8 cellular contexts compared by ENCODE assay signal in the genomic region with DNA sequence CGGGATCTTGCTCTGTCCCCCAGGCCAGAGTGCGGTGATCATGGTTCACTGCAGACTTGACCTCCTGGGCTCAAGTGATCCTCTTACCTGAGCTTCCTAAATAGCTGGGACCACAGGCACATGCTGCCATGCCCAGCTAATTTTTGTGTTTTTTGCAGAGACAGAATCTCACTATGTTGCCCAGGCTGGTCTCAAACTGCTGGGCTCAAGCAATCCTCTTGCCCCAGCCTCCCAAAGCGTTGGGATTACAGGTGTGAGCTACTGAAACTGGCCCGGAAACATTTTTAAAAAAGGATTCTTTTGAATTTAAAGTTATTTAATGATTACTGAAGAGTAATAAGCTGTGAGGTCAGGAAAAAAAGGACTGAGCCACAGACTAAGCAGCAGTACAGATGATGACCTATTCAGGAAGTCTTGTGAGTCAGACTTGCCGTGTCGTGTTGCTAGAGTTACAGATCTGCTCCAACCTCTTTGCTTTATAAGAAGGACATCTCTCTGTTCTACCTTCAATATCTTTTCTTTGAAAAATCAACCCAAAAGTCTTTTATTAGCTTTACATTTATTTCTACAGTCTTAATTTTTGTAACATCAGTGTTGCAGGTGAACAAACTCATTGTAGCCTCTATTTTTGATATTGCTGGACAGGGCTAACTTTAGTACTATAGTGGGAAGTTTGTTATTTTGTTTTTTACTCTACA.
DNase-seq lines count a peak whose midpoint lies in the region; ATAC-seq and TF ChIP-seq lines count a peak whose summit lies in the region.

No MANE protein-coding gene starts in this region.

- H3K27me3 ChIP-seq in HL-60 (ENCODE audit: insufficient read depth, poor library complexity, severe bottlenecking) (no peaks in the 10 kb centered on the region), aorta (ENCODE audit: control insufficient read depth in 1 of 2, insufficient read depth in 2 of 2, low read length in 1 of 2) (no peaks in the 10 kb centered on the region)

- H3K27ac ChIP-seq in HL-60 (replicated peaks) (no peak overlapping the region), aorta (ENCODE audit: low read depth in 1 of 2, low read length in 2 of 2) (peak overlapping the region in 1 of 2 donors; percentile 11)

- H3K4me3 ChIP-seq in HL-60 (replicated peaks; ENCODE audit: insufficient read depth, low read length) (no peak overlapping the region), aorta (ENCODE audit: low read length in 2 of 2) (no peak overlapping the region)

- peaks cover 0 to 1% of the 10 kb centered on the region in 2 donors for H3K4me1 ChIP-seq in aorta (ENCODE audit: control insufficient read depth in 1 of 2, insufficient read depth in 2 of 2, low read length in 2 of 2)

- ATAC-seq in aorta (ENCODE audit: low FRiP score) = peak; percentile 83

- DNase-seq in GM04504 (ENCODE audit: low read depth) = peak; percentile 38
- peak; percentile 13 to 24 for DNase-seq in HL-60 (ENCODE audit: low read depth in 1 of 2, low spot score in 1 of 2)
- peak; percentile 41 for DNase-seq in activated CD4-positive, CD25-positive, alpha-beta regulatory T cell treated with anti-CD3 and anti-CD28 coated beads, Interleukin-2, amount 50 U/mL, for 72 hours
- peak; percentile 77 for DNase-seq in dedifferentiated amniotic fluid mesenchymal stem cell (ENCODE audit: extremely low spot score)
- DNase-seq in osteocyte (ENCODE audit: extremely low spot score, unreplicated experiment) = no peak
- peak in 1 of 2 donors; percentile 74 for DNase-seq in aorta
- no peak for DNase-seq in NCI-H187 treated with DMSO at 0.1 percent for 48 hours (lab: John Stamatoyannopoulos, UW)
- DNase-seq in retina = no peak

- intact Hi-C loops in aorta (cut with DNase I) = loop anchor here in 1 of 2 donors (10.0 kb wide), 2 partner anchors 106 to 856 kb away; partner anchors contain the start of gene NCOA3

- no peaks in the 10 kb centered on the region for H3K27me3 Mint-ChIP-seq in osteocyte (ENCODE audit: unreplicated experiment)

- no peaks in the 10 kb centered on the region for H3K9me3 ChIP-seq in aorta (ENCODE audit: control insufficient read depth, low read length)

- 58 to 62% methylated on average over 6 of the region's 6 CpGs for WGBS in aorta, 2 donors

- no peaks in the 10 kb centered on the region for H3K36me3 ChIP-seq in aorta (ENCODE audit: control insufficient read depth in 1 of 2, insufficient read depth in 2 of 2, low read length in 1 of 2)

- peaks cover 3% of the 10 kb centered on the region for H3K36me3 Mint-ChIP-seq in osteocyte (ENCODE audit: unreplicated experiment)

- no peak for TF ChIP-seq CTCF in HL-60 (IDR thresholded peaks at IDR 0.05; ENCODE audit: insufficient read depth, low read length)
- no peak for TF ChIP-seq CTCF in osteocyte (IDR thresholded peaks at IDR 0.05)

- H3K27ac Mint-ChIP-seq in osteocyte (ENCODE audit: unreplicated experiment) = peak overlapping the region; percentile 92

- H3K9me3 Mint-ChIP-seq in osteocyte (ENCODE audit: unreplicated experiment) = no peaks in the 10 kb centered on the region

- peak overlapping the region; percentile 5 for H3K4me3 Mint-ChIP-seq in osteocyte (ENCODE audit: unreplicated experiment)

- H3K4me1 Mint-ChIP-seq in osteocyte (ENCODE audit: unreplicated experiment) = peaks cover 33% of the 10 kb centered on the region

Comparison
In these comparisons a context has a peak if more than half of its experiments do, and no peak if none do; other contexts are left out.
1. DNase-seq: peak in GM04504 (single experiment), HL-60 (2 of 2), activated CD4-positive, CD25-positive, alpha-beta regulatory T cell treated with anti-CD3 and anti-CD28 coated beads, Interleukin-2, amount 50 U/mL, for 72 hours (single experiment) and dedifferentiated amniotic fluid mesenchymal stem cell (single experiment); none in osteocyte (single experiment), NCI-H187 treated with DMSO at 0.1 percent for 48 hours (single experiment) and retina (single experiment).